Comparison of ENCODE assay signal across 10 cellular contexts in genomic region chr6:106547556-106547955, GRCh38.
DNase-seq lines count a peak whose midpoint lies in the region; ATAC-seq and TF ChIP-seq lines count a peak whose summit lies in the region.
"Had no signal": no experiment of that assay in that cellular context is flagged by ENCODE, and none has a peak within 500 bp of the region (broad histone marks: within the 10 kb centered on the region; RNA-seq: fewer than 3 reads in every experiment).

No MANE protein-coding gene starts in this region.

- H3K36me3 Mint-ChIP-seq in CD4-positive, CD25-positive, alpha-beta regulatory T cell: peaks cover 71% of the 10 kb centered on the region
- H3K36me3 Mint-ChIP-seq in effector memory CD8-positive, alpha-beta T cell (ENCODE audit: insufficient read depth): peaks cover 70% of the 10 kb centered on the region
- H3K36me3 Mint-ChIP-seq in progenitor cell of endocrine pancreas (ENCODE audit: insufficient read depth): peaks cover 3% of the 10 kb centered on the region

- H3K36me3 ChIP-seq in CD4-positive, CD25-positive, alpha-beta regulatory T cell (ENCODE audit: control insufficient read depth, insufficient read depth, low read length): peaks cover 81% of the 10 kb centered on the region

- H3K4me1 Mint-ChIP-seq in CD4-positive, CD25-positive, alpha-beta regulatory T cell: peaks cover 37 to 55% (median 43%) of the 10 kb centered on the region in 4 donors
- H3K4me1 Mint-ChIP-seq in effector memory CD8-positive, alpha-beta T cell (ENCODE audit: low read depth in 2 of 2): peaks cover 9 to 32% of the 10 kb centered on the region in 2 donors
- peaks cover 12% of the 10 kb centered on the region for H3K4me1 Mint-ChIP-seq in progenitor cell of endocrine pancreas (ENCODE audit: low read depth)

- no peaks in the 10 kb centered on the region for H3K27me3 ChIP-seq in CD4-positive, CD25-positive, alpha-beta regulatory T cell (ENCODE audit: control insufficient read depth, insufficient read depth, low read length)

- peak overlapping the region; percentile 24 for H3K27ac ChIP-seq in CD4-positive, CD25-positive, alpha-beta regulatory T cell (ENCODE audit: insufficient read depth, low read length, poor library complexity, severe bottlenecking)
- no peak overlapping the region for H3K27ac ChIP-seq in RWPE1

- H3K9me3 Mint-ChIP-seq in CD4-positive, CD25-positive, alpha-beta regulatory T cell: peaks cover 0 to 4% (median 0%) of the 10 kb centered on the region in 7 donors
- no peaks in the 10 kb centered on the region for H3K9me3 Mint-ChIP-seq in effector memory CD8-positive, alpha-beta T cell
- H3K9me3 Mint-ChIP-seq in progenitor cell of endocrine pancreas (ENCODE audit: low read depth): no peaks in the 10 kb centered on the region

- H3K4me3 Mint-ChIP-seq in CD4-positive, CD25-positive, alpha-beta regulatory T cell: no peak overlapping the region
- H3K4me3 Mint-ChIP-seq in effector memory CD8-positive, alpha-beta T cell: no peak overlapping the region
- no peak overlapping the region for H3K4me3 Mint-ChIP-seq in progenitor cell of endocrine pancreas (ENCODE audit: low read depth)

- H3K27me3 Mint-ChIP-seq in CD4-positive, CD25-positive, alpha-beta regulatory T cell: no peaks in the 10 kb centered on the region
- H3K27me3 Mint-ChIP-seq in effector memory CD8-positive, alpha-beta T cell: no peaks in the 10 kb centered on the region
- H3K27me3 Mint-ChIP-seq in progenitor cell of endocrine pancreas: no peaks in the 10 kb centered on the region

- ATAC-seq in CD4-positive, CD25-positive, alpha-beta regulatory T cell (ENCODE audit: low read depth in 2 of 2): no peak
- no peak for ATAC-seq in effector memory CD8-positive, alpha-beta T cell (replicated peaks)
- no peak for ATAC-seq in GM21717 (IDR thresholded peaks at IDR 0.05; ENCODE audit: unreplicated experiment)

- POLR2A ChIA-PET in RWPE1 (lab: Yijun Ruan, JAX; ENCODE audit: low non-redundant PET): interaction anchor here (0.7 kb wide), 1 partner anchor 222 kb away, joined by 3 read pairs; the partner anchor contains the start of gene ATG5

- no peak for TF ChIP-seq CTCF in progenitor cell of endocrine pancreas (IDR thresholded peaks at IDR 0.05; ENCODE audit: unreplicated experiment)
- TF ChIP-seq CTCF in RWPE1 (conservative IDR thresholded peaks at IDR 0.05; ENCODE audit: low read depth): no peak

- no peak overlapping the region for H3K4me3 ChIP-seq in CD4-positive, CD25-positive, alpha-beta regulatory T cell (ENCODE audit: low read depth, low read length)

- H3K9me3 ChIP-seq in CD4-positive, CD25-positive, alpha-beta regulatory T cell (ENCODE audit: control insufficient read depth in 2 of 2, low read length in 2 of 2): no peaks in the 10 kb centered on the region

- H3K4me1 ChIP-seq in CD4-positive, CD25-positive, alpha-beta regulatory T cell (ENCODE audit: control insufficient read depth, insufficient read depth, low read length, poor library complexity, severe bottlenecking): peaks cover 2% of the 10 kb centered on the region

- DNase-seq in CD4-positive, CD25-positive, alpha-beta regulatory T cell: no peak
- DNase-seq in MV-4-11 (lab: John Stamatoyannopoulos, UW) (peak; percentile 32), progenitor cell of endocrine pancreas (ENCODE audit: low spot score, unreplicated experiment) (no peak), KBM-7 (no peak), SIG-M5 (lab: John Stamatoyannopoulos, UW) (no peak), RWPE1 (ENCODE audit: low spot score) (no peak)
- DNase-seq in effector memory CD8-positive, alpha-beta T cell: no peak
- DNase-seq: activated CD8-positive, alpha-beta memory T cell treated with anti-CD3 and anti-CD28 coated beads for 24 hours; anterior cingulate cortex had no signal

- CTCF ChIA-PET in RWPE1 (lab: Yijun Ruan, JAX): interaction anchor here (1.1 to 1.4 kb wide), 2 partner anchors 19 to 22 kb away, joined by 3 to 8 read pairs; no protein-coding TSS in a partner anchor

- peak overlapping the region; percentile 71 to 89 (median 77) for H3K27ac Mint-ChIP-seq in CD4-positive, CD25-positive, alpha-beta regulatory T cell
- H3K27ac Mint-ChIP-seq in effector memory CD8-positive, alpha-beta T cell: peak overlapping the region; percentile 29 to 87
- peak overlapping the region; percentile 88 for H3K27ac Mint-ChIP-seq in progenitor cell of endocrine pancreas

- in situ Hi-C loops in KBM-7 (cut with MboI; ENCODE audit: low pct_unique_long_range_greater_than_20kb, low sequenced_read_pairs): no loop called here
